ENCODE assay signal across 1 cellular context in genomic region chr20:20362774-20363435, GRCh38.
TF ChIP-seq lines count a peak whose summit lies in the region.

No MANE protein-coding gene starts in this region.

TF ChIP-seq in HEK293, 187 proteins besides CTCF, POLR2A, EP300 and RAD21 (continued from another document):
- no peak for TF ChIP-seq HIC1 (tag by site-specific recombination; IDR thresholded peaks at IDR 0.05)
- TF ChIP-seq INSM2 (tag by site-specific recombination; IDR thresholded peaks at IDR 0.05), result no peak
- no peak for TF ChIP-seq ZNF558 (tag by site-specific recombination; IDR thresholded peaks at IDR 0.05)
- no peak for TF ChIP-seq ZBTB48 (tag by site-specific recombination; IDR thresholded peaks at IDR 0.05)
- no peak for TF ChIP-seq ZSCAN18 (tag by site-specific recombination; IDR thresholded peaks at IDR 0.05)
- peak; percentile 12; the same call in 1 of the 2 replicates for TF ChIP-seq ZBTB8A (tag by site-specific recombination; IDR thresholded peaks at IDR 0.05)
- no peak for TF ChIP-seq ZNF555 (tag by site-specific recombination; conservative IDR thresholded peaks at IDR 0.05)
- TF ChIP-seq ZFP37 (tag by site-specific recombination; IDR thresholded peaks at IDR 0.05), result peak; percentile 30; the same call in 1 of the 2 replicates
- TF ChIP-seq ZNF501 (tag by site-specific recombination; IDR thresholded peaks at IDR 0.05), result no peak
- no peak for TF ChIP-seq TRIM28 (IDR thresholded peaks at IDR 0.05; ENCODE audit: borderline replicate concordance, low read length)
- no peak for TF ChIP-seq PRDM6 (tag by site-specific recombination; IDR thresholded peaks at IDR 0.05)
- peak; percentile 52; the same call in 1 of the 2 replicates for TF ChIP-seq MZF1 (tag by site-specific recombination; IDR thresholded peaks at IDR 0.05; ENCODE audit: borderline replicate concordance)
- TF ChIP-seq ZNF148 (tag by site-specific recombination; IDR thresholded peaks at IDR 0.05; ENCODE audit: borderline replicate concordance), result no peak
- peak; percentile 81 for TF ChIP-seq PATZ1 (tag by site-specific recombination; IDR thresholded peaks at IDR 0.05)
- 0 out of 2 replicates have a peak, but pooled peaks have one; percentile 17 for TF ChIP-seq ZSCAN16 (tag by site-specific recombination; IDR thresholded peaks at IDR 0.05)
- TF ChIP-seq EGR2 (tag by site-specific recombination; IDR thresholded peaks at IDR 0.05; ENCODE audit: low read depth), result no peak
- TF ChIP-seq SCRT2 (tag by site-specific recombination; IDR thresholded peaks at IDR 0.05), result peak; percentile 56; the same call in 1 of the 2 replicates
